13 cellular contexts compared by ENCODE assay signal in genomic region chr2:73961823-73962615, GRCh38.
"Had no signal": no experiment of that assay in that cellular context is flagged by ENCODE, and none has a peak within 500 bp of the region (broad histone marks: within the 10 kb centered on the region; RNA-seq: fewer than 3 reads in every experiment).

No MANE protein-coding gene starts in this region.

- DNase-seq: activated naive CD4-positive, alpha-beta T cell treated with anti-CD3 and anti-CD28 coated beads for 36 hours; activated naive CD8-positive, alpha-beta T cell treated with anti-CD3 and anti-CD28 coated beads, Interleukin-2, amount 50 U/mL, for 24 hours; activated T-cell treated with anti-CD3 and anti-CD28 coated beads for 4 hours; aorta; erythroblast; naive B cell; substantia nigra; T-helper 9 cell had no signal

- ATAC-seq: activated CD4-positive, CD25-positive, alpha-beta regulatory T cell treated with anti-CD3 and anti-CD28 coated beads, Interleukin-2, amount 50 U/mL, for 24 hours; activated naive CD8-positive, alpha-beta T cell treated with anti-CD3 and anti-CD28 coated beads, Interleukin-2, amount 50 U/mL, for 24 hours; stimulated activated memory B cell treated with anti-CD40 and anti-IgM and Interleukin-4, amounts not matched to agents 10 μg/mL and 1 μg/mL and 100 μg/mL, for 72 hours had no signal

- H3K27ac ChIP-seq: parathyroid adenoma, tibial nerve had no signal

- H3K4me1 ChIP-seq: parathyroid adenoma, tibial nerve had no signal

- H2AFZ ChIP-seq: parathyroid adenoma had no signal

- H3K9ac ChIP-seq: parathyroid adenoma had no signal

- FAIRE-seq: islet of Langerhans had no signal

- H3K4me3 ChIP-seq: tibial nerve had no signal

- H3K27me3 ChIP-seq: tibial nerve had no signal

- H3K79me2 ChIP-seq: parathyroid adenoma had no signal
